1 cellular context compared by ENCODE assay signal in genomic region chr5:75639912-75640311, GRCh38.
TF ChIP-seq lines count a peak whose summit lies in the region.

No MANE protein-coding gene starts in this region.

TF ChIP-seq in SK-N-SH, 30 proteins besides CTCF, POLR2A, EP300 and RAD21 (continued from another document):
- TF ChIP-seq USF2 (IDR thresholded peaks at IDR 0.05; ENCODE audit: borderline replicate concordance, low read depth, low read length): no peak
- no peak for TF ChIP-seq RXRA (IDR thresholded peaks at IDR 0.05; ENCODE audit: borderline replicate concordance, low read depth)
- TF ChIP-seq FOXJ3 (CRISPR knock-in tag; IDR thresholded peaks at IDR 0.05): no peak
TF ChIP-seq in SK-N-SH: peak in this region for 0.
